In the genomic region with DNA sequence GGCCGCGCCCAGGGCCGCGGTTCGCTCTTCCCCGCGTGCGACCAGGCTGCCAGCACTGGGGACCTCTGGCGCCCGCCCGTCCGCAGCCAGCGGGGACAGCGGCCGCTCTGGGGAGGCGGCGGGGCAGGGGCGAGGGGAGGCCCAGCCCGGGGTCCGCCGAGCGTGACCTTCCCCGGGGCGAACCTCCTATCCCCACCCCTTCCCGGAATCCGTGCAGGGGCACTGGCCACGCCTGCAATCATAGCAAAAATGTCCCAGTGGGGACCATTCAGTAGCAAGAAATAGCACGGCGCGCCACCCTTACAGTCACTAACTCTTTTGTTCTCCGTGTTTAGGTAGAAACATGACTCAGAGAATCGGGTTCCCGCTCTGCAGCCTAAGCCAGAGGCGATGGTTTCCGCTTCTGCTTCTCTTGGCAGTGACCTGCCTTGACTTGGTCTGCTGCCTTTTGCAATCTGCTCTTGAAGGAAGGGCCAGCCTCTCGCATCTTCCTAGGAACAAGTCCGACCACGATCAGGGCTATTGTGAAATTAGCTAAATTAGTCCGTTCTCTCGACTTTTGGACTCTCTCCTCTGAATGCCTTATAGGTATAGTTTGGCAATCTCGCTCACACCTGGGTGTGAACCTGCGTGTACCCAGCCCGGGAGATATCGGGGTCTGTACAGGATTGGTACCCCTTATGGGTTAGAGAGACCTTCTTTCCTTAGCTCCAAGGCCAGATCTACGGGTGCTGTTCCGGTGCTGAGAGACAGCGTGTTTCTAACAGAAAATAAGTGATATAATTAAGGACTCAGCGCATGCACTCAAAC, we compare ENCODE assay signal across 8 cellular contexts.
DNase-seq lines count a peak whose midpoint lies in the region; ATAC-seq and TF ChIP-seq lines count a peak whose summit lies in the region.

No MANE protein-coding gene starts in this region.

- intact Hi-C loops in Panc1 (cut with micrococcal nuclease; ENCODE audit: unreplicated experiment), result no loop called here
- intact Hi-C loops in left colon (cut with DNase I, micrococcal nuclease), result no loop called here

- H3K36me3 ChIP-seq in Panc1 (ENCODE audit: control insufficient read depth, insufficient read depth, low read length), result no peaks in the 10 kb centered on the region

- no peaks in the 10 kb centered on the region for H3K4me1 ChIP-seq in Panc1 (ENCODE audit: control insufficient read depth, insufficient read depth, low read length)

- DNase-seq in GM13976 (ENCODE audit: low spot score), result peak; percentile 51
- DNase-seq in Panc1 (ENCODE audit: low read depth, low spot score), result no peak
- peak; percentile 43 for DNase-seq in choroid plexus epithelial cell (ENCODE audit: low read depth)
- DNase-seq in left colon, result peak; percentile 35 to 44
- peak; percentile 1 for DNase-seq in stimulated activated CD8-positive, alpha-beta memory T cell treated with anti-CD3 and anti-CD28 coated beads, Interleukin-12 subunit alpha, Interleukin-12 subunit beta, amount 100 ng/mL, for 4 hours (ENCODE audit: low read depth)
- DNase-seq in HEK293T (ENCODE audit: extremely low spot score), result no peak
- DNase-seq in GDM1 (lab: John Stamatoyannopoulos, UW), result no peak

- in situ Hi-C loops in GM13976 (cut with MboI; ENCODE audit: low sequenced_read_pairs, unreplicated experiment) (no loop called here), Panc1 (cut with HindIII; ENCODE audit: low pct_unique_long_range_greater_than_20kb, low sequenced_read_pairs) (no loop called here)

- POLR2A ChIA-PET in Panc1 (lab: Charles Lee) (interaction anchor here (0.6 kb wide), 1 partner anchor 24 kb away, joined by 3 read pairs; no protein-coding TSS in a partner anchor), HEK293T (lab: Yijun Ruan, JAX) (no interaction called here)

- CTCF ChIA-PET in Panc1 (lab: Charles Lee), result no interaction called here
- CTCF ChIA-PET in HEK293T (lab: Yijun Ruan, JAX), result no interaction called here

- no TSS peak for BruUV-seq in Panc1 (replicated peaks; lab: Mats Ljungman, UMichigan)

- no peak overlapping the region for H3K27ac ChIP-seq in Panc1 (ENCODE audit: low read length)

- peak overlapping the region; percentile 38 to 53 for H3K4me3 ChIP-seq in Panc1 (ENCODE audit: low read depth in 2 of 2, low read length in 2 of 2)
- peak overlapping the region; percentile 46 for H3K4me3 ChIP-seq in choroid plexus epithelial cell (ENCODE audit: low read depth, low read length)

- H3K27me3 ChIP-seq in Panc1 (ENCODE audit: control insufficient read depth, insufficient read depth, low read length), result no peaks in the 10 kb centered on the region

- ATAC-seq in HG02623 (IDR thresholded peaks at IDR 0.05; ENCODE audit: unreplicated experiment), result peak; percentile 64
- peak; percentile 92 for ATAC-seq in Panc1
- ATAC-seq in left colon, result peak; percentile 59

- no peaks in the 10 kb centered on the region for H3K9me3 ChIP-seq in Panc1 (ENCODE audit: control insufficient read depth, insufficient read depth, low read depth, low read length)

- no peak for TF ChIP-seq CTCF in GM13976 (IDR thresholded peaks at IDR 0.05; ENCODE audit: borderline replicate concordance, control extremely low read depth, extremely low read depth, insufficient read depth, missing control alignments)
- TF ChIP-seq CTCF in Panc1 (IDR thresholded peaks at IDR 0.05), result no peak
- no peak for TF ChIP-seq CTCF in choroid plexus epithelial cell (conservative IDR thresholded peaks at IDR 0.05; ENCODE audit: low read depth, low read length)

TF ChIP-seq in HEK293T, 16 proteins besides CTCF, POLR2A, EP300 and RAD21:
- TF ChIP-seq BHLHE40 (IDR thresholded peaks at IDR 0.05; ENCODE audit: borderline replicate concordance), result no peak
- no peak for TF ChIP-seq HDGF (IDR thresholded peaks at IDR 0.05; ENCODE audit: borderline replicate concordance)
- no peak for TF ChIP-seq CTBP1 (IDR thresholded peaks at IDR 0.05; ENCODE audit: borderline replicate concordance)
- TF ChIP-seq SUZ12 (IDR thresholded peaks at IDR 0.05), result no peak
- no peak for TF ChIP-seq L3MBTL2 (conservative IDR thresholded peaks at IDR 0.05)
- no peak for TF ChIP-seq ARNT (IDR thresholded peaks at IDR 0.05)
- TF ChIP-seq FOXK2 (IDR thresholded peaks at IDR 0.05), result no peak
- no peak for TF ChIP-seq FOXM1 (IDR thresholded peaks at IDR 0.05; ENCODE audit: borderline replicate concordance)
- TF ChIP-seq ELF4 (IDR thresholded peaks at IDR 0.05), result no peak

Comparison
In these comparisons a context has a peak if more than half of its experiments do, and no peak if none do; other contexts are left out.
1. DNase-seq: peak in GM13976 (single experiment), choroid plexus epithelial cell (single experiment), left colon (2 of 2) and stimulated activated CD8-positive, alpha-beta memory T cell treated with anti-CD3 and anti-CD28 coated beads, Interleukin-12 subunit alpha, Interleukin-12 subunit beta, amount 100 ng/mL, for 4 hours (single experiment); none in Panc1 (single experiment), HEK293T (single experiment) and GDM1 (single experiment).
2. Peak in every context shown above with its lines, with median percentiles within 50 percentile points of each other: ATAC-seq.